In genomic region chr6:24504274-24504641, GRCh38 we compare ENCODE assay signal across 18 cellular contexts. TPM values are rescaled to one million over a fixed set of nuclear protein-coding genes. Genes with fewer than 3 reads are reported as not detected.
DNase-seq lines count a peak whose midpoint lies in the region; ATAC-seq, FAIRE-seq and TF ChIP-seq lines count a peak whose summit lies in the region.
"Had no signal": no experiment of that assay in that cellular context is flagged by ENCODE, and none has a peak within 500 bp of the region (broad histone marks: within the 10 kb centered on the region; RNA-seq: fewer than 3 reads in every experiment).

No MANE protein-coding gene starts in this region.

- H3K4me1 Mint-ChIP-seq in activated CD8-positive, alpha-beta memory T cell treated with anti-CD3 and anti-CD28 coated beads, Interleukin-2, amount 10 ng/mL, durations not matched to agents 7 days and 5 days = no peaks in the 10 kb centered on the region
- H3K4me1 Mint-ChIP-seq in activated T-helper 17 cell treated with anti-CD3 and anti-CD28 coated beads, Interleukin-2, amount 50 U/mL, for 72 hours = no peaks in the 10 kb centered on the region

- no peaks in the 10 kb centered on the region for H3K9me3 Mint-ChIP-seq in activated CD8-positive, alpha-beta memory T cell treated with anti-CD3 and anti-CD28 coated beads, Interleukin-2, amount 10 ng/mL, durations not matched to agents 7 days and 5 days (ENCODE audit: low read depth)
- no peaks in the 10 kb centered on the region for H3K9me3 Mint-ChIP-seq in activated T-helper 17 cell treated with anti-CD3 and anti-CD28 coated beads, Interleukin-2, amount 50 U/mL, for 72 hours

- peak; percentile 7 for DNase-seq in activated CD8-positive, alpha-beta memory T cell treated with anti-CD3 and anti-CD28 coated beads, Interleukin-2, amount 10 ng/mL, durations not matched to agents 7 days and 5 days
- DNase-seq in activated CD8-positive, alpha-beta memory T cell treated with anti-CD3 and anti-CD28 coated beads for 24 hours = no peak
- DNase-seq in bronchial epithelial cell (ENCODE audit: low read depth) = peak; percentile 38
- DNase-seq in left lobe of liver (ENCODE audit: low spot score) = no peak
- no peak for DNase-seq in dedifferentiated amniotic fluid mesenchymal stem cell (ENCODE audit: extremely low spot score)
- no peak for DNase-seq in SKM-1 treated with dmso at 0.1 percent for 144 hours (lab: John Stamatoyannopoulos, UW; ENCODE audit: unreplicated experiment)
- no peak for DNase-seq in NCI-H774 (lab: John Stamatoyannopoulos, UW)
- DNase-seq: 8988T; CD4-positive, alpha-beta memory T cell; DMS79 treated with DMSO at 0.1 percent for 48 hours; NCI-H1417 treated with DMSO at 0.1 percent for 48 hours; NCI-H1930; NCI-H69; NK-92 treated with Interleukin-12 subunit alpha and Interleukin-12 subunit beta, amount 100 ng/mL, for 24 hours; RPMI8226 had no signal

- H3K36me3 ChIP-seq in bronchial epithelial cell (ENCODE audit: control insufficient read depth, insufficient read depth, low read length) = no peaks in the 10 kb centered on the region

- CTCF ChIA-PET in activated CD8-positive, alpha-beta memory T cell treated with anti-CD3 and anti-CD28 coated beads, Interleukin-2, amount 10 ng/mL, durations not matched to agents 7 days and 5 days (lab: Charles Lee) = no interaction called here

- H3K4me3 Mint-ChIP-seq in activated CD8-positive, alpha-beta memory T cell treated with anti-CD3 and anti-CD28 coated beads, Interleukin-2, amount 10 ng/mL, durations not matched to agents 7 days and 5 days = no peak overlapping the region
- H3K4me3 Mint-ChIP-seq in activated T-helper 17 cell treated with anti-CD3 and anti-CD28 coated beads, Interleukin-2, amount 50 U/mL, for 72 hours = no peak overlapping the region
- H3K4me3 Mint-ChIP-seq: CD4-positive, alpha-beta memory T cell; GM23338 had no signal

- ATAC-seq in activated CD8-positive, alpha-beta memory T cell treated with anti-CD3 and anti-CD28 coated beads, Interleukin-2, amount 10 ng/mL, durations not matched to agents 7 days and 5 days = no peak
- ATAC-seq in left lobe of liver = peak; percentile 40
- ATAC-seq in activated T-helper 17 cell treated with anti-CD3 and anti-CD28 coated beads, Interleukin-2, amount 50 U/mL, for 72 hours (replicated peaks) = no peak
- ATAC-seq: GM23338 had no signal

- no peaks in the 10 kb centered on the region for H3K27me3 Mint-ChIP-seq in activated CD8-positive, alpha-beta memory T cell treated with anti-CD3 and anti-CD28 coated beads, Interleukin-2, amount 10 ng/mL, durations not matched to agents 7 days and 5 days
- no peaks in the 10 kb centered on the region for H3K27me3 Mint-ChIP-seq in activated T-helper 17 cell treated with anti-CD3 and anti-CD28 coated beads, Interleukin-2, amount 50 U/mL, for 72 hours
- H3K27me3 Mint-ChIP-seq: CD4-positive, alpha-beta memory T cell had no signal

- no peak for FAIRE-seq in bronchial epithelial cell (lab: Jason Lieb, UNC)
- FAIRE-seq: D721Med had no signal

- H3K27me3 ChIP-seq in bronchial epithelial cell (ENCODE audit: control insufficient read depth, insufficient read depth, low read length) = no peaks in the 10 kb centered on the region

- no peak overlapping the region for H3K27ac Mint-ChIP-seq in activated CD8-positive, alpha-beta memory T cell treated with anti-CD3 and anti-CD28 coated beads, Interleukin-2, amount 10 ng/mL, durations not matched to agents 7 days and 5 days
- H3K27ac Mint-ChIP-seq in activated T-helper 17 cell treated with anti-CD3 and anti-CD28 coated beads, Interleukin-2, amount 50 U/mL, for 72 hours = no peak overlapping the region
- H3K27ac Mint-ChIP-seq: GM23338 had no signal

- H3K4me3 ChIP-seq in bronchial epithelial cell (ENCODE audit: low read depth, low read length) = no peak overlapping the region
- H3K4me3 ChIP-seq: GM23338 had no signal

- TF ChIP-seq CTCF in bronchial epithelial cell (IDR thresholded peaks at IDR 0.05; ENCODE audit: insufficient read depth, low read length, severe bottlenecking) = no peak

- H3K36me3 Mint-ChIP-seq in activated CD8-positive, alpha-beta memory T cell treated with anti-CD3 and anti-CD28 coated beads, Interleukin-2, amount 10 ng/mL, durations not matched to agents 7 days and 5 days = peaks cover 11% of the 10 kb centered on the region
- peaks cover 38% of the 10 kb centered on the region for H3K36me3 Mint-ChIP-seq in activated T-helper 17 cell treated with anti-CD3 and anti-CD28 coated beads, Interleukin-2, amount 50 U/mL, for 72 hours (ENCODE audit: low read depth)

RNA-seq across cellular contexts. Expression of gene ALDH5A1, which starts 9.5 kb away (rescaled TPM):
- 1 to 10 TPM; 3.7 to 6.5 TPM for total RNA-seq in activated CD8-positive, alpha-beta memory T cell treated with anti-CD3 and anti-CD28 coated beads, Interleukin-2, amount 10 ng/mL, durations not matched to agents 7 days and 5 days
- total RNA-seq in bronchial epithelial cell (0.53 and 1.9 TPM in 2 replicates), left lobe of liver (62.2 TPM)
- total RNA-seq in activated T-helper 17 cell treated with anti-CD3 and anti-CD28 coated beads, Interleukin-2, amount 50 U/mL, for 72 hours = 1 to 10 TPM; 4.5 to 6.4 TPM

RNA-seq across cellular contexts. Expression of gene GPLD1, which starts 14.9 kb away (rescaled TPM):
- total RNA-seq in activated CD8-positive, alpha-beta memory T cell treated with anti-CD3 and anti-CD28 coated beads, Interleukin-2, amount 10 ng/mL, durations not matched to agents 7 days and 5 days = under 1 TPM; 0.42 to 0.58 TPM
- total RNA-seq in bronchial epithelial cell = 0.26 and 0.64 TPM in 2 replicates
- 53.1 TPM for total RNA-seq in left lobe of liver
- under 1 TPM; 0.73 to 0.79 TPM for total RNA-seq in activated T-helper 17 cell treated with anti-CD3 and anti-CD28 coated beads, Interleukin-2, amount 50 U/mL, for 72 hours

Comparison
In these comparisons a context has a peak if more than half of its experiments do, and no peak if none do; other contexts are left out.
1. DNase-seq: peak in activated CD8-positive, alpha-beta memory T cell treated with anti-CD3 and anti-CD28 coated beads, Interleukin-2, amount 10 ng/mL, durations not matched to agents 7 days and 5 days (single experiment) and bronchial epithelial cell (single experiment); none in activated CD8-positive, alpha-beta memory T cell treated with anti-CD3 and anti-CD28 coated beads for 24 hours (single experiment), left lobe of liver (single experiment), dedifferentiated amniotic fluid mesenchymal stem cell (single experiment), SKM-1 treated with dmso at 0.1 percent for 144 hours (single experiment) and NCI-H774 (single experiment).
2. RNA of gene GPLD1, which starts 14.9 kb away (total RNA-seq): 53.1 TPM in left lobe of liver (single experiment); 0.73 to 0.79 TPM in activated T-helper 17 cell treated with anti-CD3 and anti-CD28 coated beads, Interleukin-2, amount 50 U/mL, for 72 hours, 0.42 to 0.58 TPM in activated CD8-positive, alpha-beta memory T cell treated with anti-CD3 and anti-CD28 coated beads, Interleukin-2, amount 10 ng/mL, durations not matched to agents 7 days and 5 days and 0.26 to 0.64 TPM in bronchial epithelial cell; every median in the first group is over 10 times any median in the second.